Comparison of ENCODE assay signal across 20 cellular contexts in genomic region chr17:60293580-60294335, GRCh38.
A peak's percentile ranks its signal among the peaks of the same experiment; 100 is the strongest.
DNase-seq lines count a peak whose midpoint lies in the region; ATAC-seq, FAIRE-seq and TF ChIP-seq lines count a peak whose summit lies in the region.
"Had no signal": no experiment of that assay in that cellular context is flagged by ENCODE, and none has a peak within 500 bp of the region (broad histone marks: within the 10 kb centered on the region; RNA-seq: fewer than 3 reads in every experiment).

No MANE protein-coding gene starts in this region.

- no peak for FAIRE-seq in GM12878 (lab: Jason Lieb, UNC)
- FAIRE-seq: D721Med had no signal

- TF ChIP-seq RAD21 in GM12878 (IDR thresholded peaks at IDR 0.05; ENCODE audit: insufficient read depth, low read depth, low read length), result no peak

- SMC1A ChIA-PET in GM12878 (lab: Charles Lee; ENCODE audit: uncharacterized antibody, unreplicated experiment), result interaction anchor here (0.9 kb wide), 1 partner anchor 9 kb away, joined by 3 read pairs; no protein-coding TSS in a partner anchor

- peaks cover 14% of the 10 kb centered on the region for H3K36me3 Mint-ChIP-seq in type B pancreatic cell

- in situ Hi-C loops in GM12878 (cut with MboI), result no loop called here

- ATAC-seq in GM12878 (no peak), GM21381 (IDR thresholded peaks at IDR 0.05; ENCODE audit: unreplicated experiment) (no peak)
- ATAC-seq: GM23338, SK-N-SH treated with all-trans-retinoic acid at 6 μM for 48 hours had no signal

- H3K27me3 Mint-ChIP-seq in type B pancreatic cell, result no peaks in the 10 kb centered on the region

- H3K27ac ChIP-seq in GM12878 (ENCODE audit: control insufficient read depth, insufficient read depth), result no peak overlapping the region

- H3K4me3 Mint-ChIP-seq in type B pancreatic cell, result no peak overlapping the region
- H3K4me3 Mint-ChIP-seq: GM23338, H9 had no signal

- no peaks in the 10 kb centered on the region for H3K79me2 ChIP-seq in GM12878 (ENCODE audit: control insufficient read depth, insufficient read depth, low read length)

- intact Hi-C loops in GM12878 (cut with micrococcal nuclease; ENCODE audit: unreplicated experiment), result no loop called here

- peak; percentile 29 for DNase-seq in Ammon's horn (ENCODE audit: low spot score)
- no peak for DNase-seq in GM12878 (ENCODE audit: low read depth, low spot score)
- peak; percentile 76 for DNase-seq in globus pallidus (ENCODE audit: low spot score)
- DNase-seq in putamen (ENCODE audit: low spot score), result peak; percentile 45
- DNase-seq in OCI-M2 (lab: John Stamatoyannopoulos, UW; ENCODE audit: unreplicated experiment), result no peak
- no peak for DNase-seq in COLO829 (ENCODE audit: low spot score)
- DNase-seq in type B pancreatic cell (ENCODE audit: extremely low spot score, unreplicated experiment), result no peak
- DNase-seq: 8988T, ACHN, H9, KG1, MG63, NCI-H2029 treated with DMSO at 0.1 percent for 48 hours, NCI-H446 treated with DMSO at 0.1 percent for 48 hours, NCI-H526 treated with DMSO at 0.1 percent for 48 hours, OCI-M1 had no signal

- peaks cover 4% of the 10 kb centered on the region for H3K4me1 Mint-ChIP-seq in type B pancreatic cell (ENCODE audit: unreplicated experiment)
- H3K4me1 Mint-ChIP-seq: GM23338, H9 had no signal

- H3K36me3 ChIP-seq in GM12878 (ENCODE audit: control insufficient read depth in 2 of 2, insufficient read depth in 2 of 2, low read length in 1 of 2), result peaks cover 0 to 6% of the 10 kb centered on the region in 2 experiments; a peak in 1 of 4 replicates
- H3K36me3 ChIP-seq: MG63 had no signal

- no peaks in the 10 kb centered on the region for H3K9me3 ChIP-seq in GM12878 (replicated peaks; ENCODE audit: control insufficient read depth, insufficient read depth, low read length)
- H3K9me3 ChIP-seq: MG63 had no signal

- H3K9ac ChIP-seq in GM12878 (ENCODE audit: control insufficient read depth, insufficient read depth, low read length), result no peak overlapping the region

- CTCF ChIA-PET in GM12878 (lab: Yijun Ruan, JAX), result no interaction called here

- no peak overlapping the region for H3K27ac Mint-ChIP-seq in type B pancreatic cell
- H3K27ac Mint-ChIP-seq: GM23338, H9 had no signal

- POLR2A ChIA-PET in GM12878 (lab: Charles Lee), result no interaction called here

- WGBS in GM12878 (ENCODE audit: insufficient coverage, insufficient replicate concordance, low lambda C conversion rate, missing lambda C conversion rate), result 97% methylated on average over 3 of the region's 3 CpGs

- no peak overlapping the region for H2AFZ ChIP-seq in GM12878 (ENCODE audit: control insufficient read depth, low read depth, low read length)
- H2AFZ ChIP-seq: GM23338 had no signal

- no peak for TF ChIP-seq POLR2A in GM12878 (IDR thresholded peaks at IDR 0.05; ENCODE audit: low read depth, low read length)

- TF ChIP-seq EP300 in GM12878 (IDR thresholded peaks at IDR 0.05; ENCODE audit: borderline replicate concordance in 1 of 2, control insufficient read depth in 1 of 2, low read depth in 2 of 2, low read length in 2 of 2), result no peak

- H3K9me3 Mint-ChIP-seq in type B pancreatic cell, result no peaks in the 10 kb centered on the region
- H3K9me3 Mint-ChIP-seq: GM23338, H9 had no signal

- BruUV-seq in GM12878 (replicated peaks; lab: Mats Ljungman, UMichigan), result no TSS peak

- H3K4me1 ChIP-seq in GM12878 (ENCODE audit: control insufficient read depth, insufficient read depth, low read length), result no peaks in the 10 kb centered on the region

- TF ChIP-seq CTCF in GM12878 (IDR thresholded peaks at IDR 0.05 in 2 of 3, conservative IDR thresholded peaks at IDR 0.05 in 1 of 3; ENCODE audit: control insufficient read depth in 2 of 3, extremely low read depth in 1 of 3, insufficient read depth in 1 of 3, low read depth in 3 of 3, low read length in 3 of 3), result no peak
- TF ChIP-seq CTCF in type B pancreatic cell (conservative IDR thresholded peaks at IDR 0.05), result no peak

- no peak overlapping the region for H3K4me2 ChIP-seq in GM12878 (ENCODE audit: control insufficient read depth, insufficient read depth)
- H3K4me2 ChIP-seq: GM23338 had no signal

- RAD21 ChIA-PET in GM12878 (lab: Charles Lee; ENCODE audit: unreplicated experiment), result no interaction called here

- H3K4me3 ChIP-seq in GM12878, result no peak overlapping the region
- H3K4me3 ChIP-seq: GM23338, MG63 had no signal

- no peaks in the 10 kb centered on the region for H3K27me3 ChIP-seq in GM12878 (replicated peaks in 1 of 2; ENCODE audit: control insufficient read depth in 2 of 2, insufficient read depth in 2 of 2, low read length in 1 of 2)
- H3K27me3 ChIP-seq: MG63 had no signal

- no peaks in the 10 kb centered on the region for H4K20me1 ChIP-seq in GM12878 (ENCODE audit: control insufficient read depth, insufficient read depth)

TF ChIP-seq in GM12878, 131 proteins besides CTCF, POLR2A, EP300 and RAD21:
- no peak for TF ChIP-seq BACH1 (IDR thresholded peaks at IDR 0.05; ENCODE audit: borderline replicate concordance)
- no peak for TF ChIP-seq RELB (IDR thresholded peaks at IDR 0.05; ENCODE audit: low read depth)
- TF ChIP-seq NFXL1 (IDR thresholded peaks at IDR 0.05; ENCODE audit: borderline replicate concordance), result peak; percentile 28; the same call in 1 of the 2 replicates

Comparison
In these comparisons a context has a peak if more than half of its experiments do, and no peak if none do; other contexts are left out.
1. DNase-seq: peak in Ammon's horn (single experiment), globus pallidus (single experiment) and putamen (single experiment); none in GM12878 (single experiment), OCI-M2 (single experiment), COLO829 (single experiment) and type B pancreatic cell (single experiment).